9 cellular contexts compared by ENCODE assay signal in genomic region chr6:25250878-25251277, GRCh38. TPM values are rescaled to one million over a fixed set of nuclear protein-coding genes. Genes with fewer than 3 reads are reported as not detected.
DNase-seq lines count a peak whose midpoint lies in the region; ATAC-seq lines count a peak whose summit lies in the region.
"Had no signal": no experiment of that assay in that cellular context is flagged by ENCODE, and none has a peak within 500 bp of the region (broad histone marks: within the 10 kb centered on the region; RNA-seq: fewer than 3 reads in every experiment).

No MANE protein-coding gene starts in this region.

- H4K91ac ChIP-seq in mesenchymal stem cell (ENCODE audit: low read length), result no peak overlapping the region

- no peak overlapping the region for H3K27ac Mint-ChIP-seq in natural killer cell treated with Interleukin-12 subunit alpha and Interleukin-12 subunit beta and Interleukin-15 and Interleukin-18, amount 100 ng/mL, for 72 hours

- H4K8ac ChIP-seq in mesenchymal stem cell (ENCODE audit: low read length), result no peak overlapping the region

- 24% methylated on average over 2 of the region's 5 CpGs for WGBS in mesenchymal stem cell

- H3K4me3 ChIP-seq in mesenchymal stem cell (ENCODE audit: insufficient read depth in 1 of 2, low read depth in 1 of 2, low read length in 2 of 2), result no peak overlapping the region

- peaks cover 2% of the 10 kb centered on the region for H3K4me1 ChIP-seq in mesenchymal stem cell (ENCODE audit: control insufficient read depth, insufficient read depth, low read depth, low read length)

- H3K9me3 ChIP-seq in mesenchymal stem cell (ENCODE audit: control insufficient read depth, low read length), result no peaks in the 10 kb centered on the region

- H3K27me3 Mint-ChIP-seq in natural killer cell treated with Interleukin-12 subunit alpha and Interleukin-12 subunit beta and Interleukin-15 and Interleukin-18, amount 100 ng/mL, for 72 hours, result peaks cover 5 to 24% of the 10 kb centered on the region in 2 donors

- peak; percentile 88 for DNase-seq in NCI-H69 (lab: John Stamatoyannopoulos, UW)
- DNase-seq in mesenchymal stem cell, result peak; percentile 8
- no peak for DNase-seq in natural killer cell treated with Interleukin-12 subunit alpha and Interleukin-12 subunit beta and Interleukin-15 and Interleukin-18, amount 100 ng/mL, for 72 hours (ENCODE audit: low spot score)
- no peak for DNase-seq in NCI-H446 (lab: John Stamatoyannopoulos, UW)
- DNase-seq in Kasumi-1 (lab: John Stamatoyannopoulos, UW), result no peak
- DNase-seq: activated CD4-positive, alpha-beta T cell treated with anti-CD3 and anti-CD28 coated beads, Interleukin-2, amount 50 U/mL, for 4 hours; NCI-H1694 had no signal

- no peaks in the 10 kb centered on the region for H3K27me3 ChIP-seq in mesenchymal stem cell (ENCODE audit: control insufficient read depth in 1 of 2, insufficient read depth in 1 of 2, low read length in 2 of 2)

- no peak overlapping the region for H3K4me3 Mint-ChIP-seq in natural killer cell treated with Interleukin-12 subunit alpha and Interleukin-12 subunit beta and Interleukin-15 and Interleukin-18, amount 100 ng/mL, for 72 hours

- H2AK5ac ChIP-seq in mesenchymal stem cell (ENCODE audit: low read length, severe bottlenecking), result no peak overlapping the region

- H2BK15ac ChIP-seq in mesenchymal stem cell (ENCODE audit: low read depth, poor library complexity, severe bottlenecking), result no peak overlapping the region

- H3K9ac ChIP-seq in mesenchymal stem cell (ENCODE audit: low read length), result no peak overlapping the region

- no peaks in the 10 kb centered on the region for H3K9me3 Mint-ChIP-seq in natural killer cell treated with Interleukin-12 subunit alpha and Interleukin-12 subunit beta and Interleukin-15 and Interleukin-18, amount 100 ng/mL, for 72 hours

- no peaks in the 10 kb centered on the region for H3K79me1 ChIP-seq in mesenchymal stem cell (replicated peaks; ENCODE audit: low read length, poor library complexity, severe bottlenecking)

- no peak overlapping the region for H2AFZ ChIP-seq in mesenchymal stem cell (ENCODE audit: low read depth, low read length)

- no peak overlapping the region for H3K4me2 ChIP-seq in mesenchymal stem cell (ENCODE audit: low read length, poor library complexity, severe bottlenecking)

- no peak overlapping the region for H3K27ac ChIP-seq in mesenchymal stem cell (ENCODE audit: low read length, poor library complexity, severe bottlenecking)

- no peak overlapping the region for H3K4ac ChIP-seq in mesenchymal stem cell (ENCODE audit: low read depth in 1 of 2, low read length in 2 of 2)

- no peaks in the 10 kb centered on the region for H3K4me1 Mint-ChIP-seq in natural killer cell treated with Interleukin-12 subunit alpha and Interleukin-12 subunit beta and Interleukin-15 and Interleukin-18, amount 100 ng/mL, for 72 hours (ENCODE audit: low read depth in 2 of 2)

- no peaks in the 10 kb centered on the region for H3K36me3 ChIP-seq in mesenchymal stem cell (ENCODE audit: control insufficient read depth in 1 of 2, insufficient read depth in 2 of 2, low read depth in 1 of 2, low read length in 2 of 2)

- no peak overlapping the region for H3K23ac ChIP-seq in mesenchymal stem cell (ENCODE audit: low read length in 2 of 2)

- H3K18ac ChIP-seq in mesenchymal stem cell (ENCODE audit: low read depth in 1 of 2, low read length in 2 of 2), result no peak overlapping the region

- H2BK5ac ChIP-seq in mesenchymal stem cell (ENCODE audit: low read depth, low read length, poor library complexity, severe bottlenecking), result no peak overlapping the region

- ATAC-seq in GM18511 (IDR thresholded peaks at IDR 0.05; ENCODE audit: unreplicated experiment) (peak; percentile 84), GM21737 (IDR thresholded peaks at IDR 0.05; ENCODE audit: unreplicated experiment) (peak; percentile 92)
- no peak for ATAC-seq in natural killer cell treated with Interleukin-12 subunit alpha and Interleukin-12 subunit beta and Interleukin-15 and Interleukin-18, amount 100 ng/mL, for 72 hours

- no peaks in the 10 kb centered on the region for H3K36me3 Mint-ChIP-seq in natural killer cell treated with Interleukin-12 subunit alpha and Interleukin-12 subunit beta and Interleukin-15 and Interleukin-18, amount 100 ng/mL, for 72 hours

- H2BK12ac ChIP-seq in mesenchymal stem cell (ENCODE audit: low read length in 2 of 2), result no peak overlapping the region

- no peak overlapping the region for H3K14ac ChIP-seq in mesenchymal stem cell (ENCODE audit: low read length in 2 of 2)

- no peak overlapping the region for H2BK120ac ChIP-seq in mesenchymal stem cell (ENCODE audit: low read depth, low read length)

RNA-seq across cellular contexts. Expression of gene CARMIL1, which starts 28.3 kb away (rescaled TPM):
- 1.4 TPM for polyA plus RNA-seq in mesenchymal stem cell (2013, experiment 1 of 2)
- 1.7 TPM for polyA plus RNA-seq in mesenchymal stem cell (2013, experiment 2 of 2)
- under 1 TPM; 0.56 to 0.76 TPM for total RNA-seq in natural killer cell treated with Interleukin-12 subunit alpha and Interleukin-12 subunit beta and Interleukin-15 and Interleukin-18, amount 100 ng/mL, for 72 hours

Comparison
In these comparisons a context has a peak if more than half of its experiments do, and no peak if none do; other contexts are left out.
1. ATAC-seq: peak in GM18511 (single experiment) and GM21737 (single experiment); none in natural killer cell treated with Interleukin-12 subunit alpha and Interleukin-12 subunit beta and Interleukin-15 and Interleukin-18, amount 100 ng/mL, for 72 hours (0 of 2).
2. DNase-seq: peak in NCI-H69 (single experiment) and mesenchymal stem cell (single experiment); none in natural killer cell treated with Interleukin-12 subunit alpha and Interleukin-12 subunit beta and Interleukin-15 and Interleukin-18, amount 100 ng/mL, for 72 hours (single experiment), NCI-H446 (0 of 2) and Kasumi-1 (0 of 2).